1 cellular context compared by ENCODE assay signal in the genomic region with DNA sequence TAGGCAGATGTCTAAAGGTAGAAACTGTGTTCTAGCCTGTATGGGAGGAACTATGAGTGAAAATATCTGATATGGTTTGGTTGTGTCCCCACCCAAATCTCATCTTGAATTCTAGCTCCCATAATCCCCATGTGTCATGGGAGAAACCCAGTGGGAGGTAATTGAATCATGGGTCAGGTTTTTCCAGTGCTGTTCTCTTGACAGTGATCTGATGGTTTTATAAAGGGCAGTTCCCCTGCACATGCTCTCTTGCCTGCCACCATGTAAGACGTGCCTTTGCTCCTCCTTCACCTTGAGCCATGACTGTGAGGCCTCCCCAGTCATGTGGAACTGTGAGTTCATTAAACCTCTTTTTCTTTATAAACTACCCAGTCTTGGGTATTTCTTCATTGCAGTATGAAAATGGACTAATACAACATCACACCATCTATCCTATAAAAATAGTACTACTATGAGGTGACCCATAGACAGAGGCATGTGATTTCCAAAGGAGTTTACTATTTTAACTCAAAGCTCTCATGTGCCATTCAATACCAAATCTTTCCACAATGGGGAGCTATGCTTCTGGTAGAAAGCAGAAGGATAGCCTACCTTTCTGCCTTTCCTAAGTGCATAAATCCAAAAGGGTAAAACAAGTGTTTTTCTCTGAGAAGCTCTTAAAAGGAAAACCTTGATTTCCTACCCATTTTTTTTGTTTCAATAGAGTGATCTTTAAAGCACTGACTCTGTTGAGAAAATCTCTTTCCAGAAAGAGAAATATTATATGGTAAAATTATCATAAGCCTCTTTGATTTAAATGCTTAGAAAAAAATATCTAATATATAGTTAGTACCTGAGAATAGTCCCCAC.
A peak's percentile ranks its signal among the peaks of the same experiment; 100 is the strongest.
TF ChIP-seq lines count a peak whose summit lies in the region.

No MANE protein-coding gene starts in this region.

TF ChIP-seq in K562, 482 proteins besides CTCF, POLR2A, EP300 and RAD21:
- TF ChIP-seq CTBP1 (IDR thresholded peaks at IDR 0.05; ENCODE audit: borderline replicate concordance) (no peak), LARP7 (IDR thresholded peaks at IDR 0.05) (no peak), TOE1 (IDR thresholded peaks at IDR 0.05; ENCODE audit: borderline replicate concordance) (no peak), TOE1 (CRISPR knock-in tag; IDR thresholded peaks at IDR 0.05; ENCODE audit: borderline replicate concordance, low read depth) (no peak), ZNF561 (CRISPR knock-in tag; conservative IDR thresholded peaks at IDR 0.05) (no peak), BACH1 (tag; IDR thresholded peaks at IDR 0.05) (no peak), ZNF212 (CRISPR knock-in tag; IDR thresholded peaks at IDR 0.05) (no peak), SMC3 (conservative IDR thresholded peaks at IDR 0.05; ENCODE audit: insufficient read depth, low read depth, low read length) (0 out of 2 replicates have a peak, but pooled peaks have one; percentile 16), ZNF431 (CRISPR knock-in tag; IDR thresholded peaks at IDR 0.05) (peak; percentile 66; the same call in 1 of the 2 replicates), SPI1 (IDR thresholded peaks at IDR 0.05; ENCODE audit: borderline replicate concordance, low read depth, low read length) (no peak), ZNF778 (CRISPR knock-in tag; IDR thresholded peaks at IDR 0.05) (no peak), ELF1 (tag; IDR thresholded peaks at IDR 0.05) (no peak), ZKSCAN1 (IDR thresholded peaks at IDR 0.05; ENCODE audit: low read depth, low read length) (no peak)
- TF ChIP-seq, protein P1, sequence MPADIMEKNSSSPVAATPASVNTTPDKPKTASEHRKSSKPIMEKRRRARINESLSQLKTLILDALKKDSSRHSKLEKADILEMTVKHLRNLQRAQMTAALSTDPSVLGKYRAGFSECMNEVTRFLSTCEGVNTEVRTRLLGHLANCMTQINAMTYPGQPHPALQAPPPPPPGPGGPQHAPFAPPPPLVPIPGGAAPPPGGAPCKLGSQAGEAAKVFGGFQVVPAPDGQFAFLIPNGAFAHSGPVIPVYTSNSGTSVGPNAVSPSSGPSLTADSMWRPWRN (IDR thresholded peaks at IDR 0.05; ENCODE audit: low read depth), result no peak
- TF ChIP-seq, protein P2, sequence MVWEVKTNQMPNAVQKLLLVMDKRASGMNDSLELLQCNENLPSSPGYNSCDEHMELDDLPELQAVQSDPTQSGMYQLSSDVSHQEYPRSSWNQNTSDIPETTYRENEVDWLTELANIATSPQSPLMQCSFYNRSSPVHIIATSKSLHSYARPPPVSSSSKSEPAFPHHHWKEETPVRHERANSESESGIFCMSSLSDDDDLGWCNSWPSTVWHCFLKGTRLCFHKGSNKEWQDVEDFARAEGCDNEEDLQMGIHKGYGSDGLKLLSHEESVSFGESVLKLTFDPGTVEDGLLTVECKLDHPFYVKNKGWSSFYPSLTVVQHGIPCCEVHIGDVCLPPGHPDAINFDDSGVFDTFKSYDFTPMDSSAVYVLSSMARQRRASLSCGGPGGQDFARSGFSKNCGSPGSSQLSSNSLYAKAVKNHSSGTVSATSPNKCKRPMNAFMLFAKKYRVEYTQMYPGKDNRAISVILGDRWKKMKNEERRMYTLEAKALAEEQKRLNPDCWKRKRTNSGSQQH (CRISPR knock-in tag; IDR thresholded peaks at IDR 0.05), result no peak
